Comparison of ENCODE assay signal across 8 cellular contexts in the genomic region with DNA sequence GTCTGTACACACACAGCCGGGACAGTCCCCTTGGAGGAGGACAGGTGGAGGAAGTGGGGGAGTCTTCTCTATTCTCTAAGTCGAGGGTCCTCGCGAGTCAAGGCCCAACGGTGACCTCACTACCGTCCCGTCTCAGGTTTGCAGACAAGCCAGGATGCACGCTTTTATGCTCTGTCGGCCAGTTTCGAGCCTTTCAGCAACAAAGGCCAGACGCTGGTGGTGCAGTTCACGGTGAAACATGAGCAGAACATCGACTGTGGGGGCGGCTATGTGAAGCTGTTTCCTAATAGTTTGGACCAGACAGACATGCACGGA. TPM values are rescaled to one million over a fixed set of nuclear protein-coding genes. Genes with fewer than 3 reads are reported as not detected.
DNase-seq lines count a peak whose midpoint lies in the region; ATAC-seq and TF ChIP-seq lines count a peak whose summit lies in the region.

No MANE protein-coding gene starts in this region.

- intact Hi-C loops in lower lobe of right lung (cut with DNase I): no loop called here

- H3K36me3 ChIP-seq in DND-41 (ENCODE audit: insufficient read depth, low read length) (peaks cover 56% of the 10 kb centered on the region), lower lobe of right lung (peaks cover 50% of the 10 kb centered on the region)

- H4K20me1 ChIP-seq in DND-41 (ENCODE audit: insufficient read depth, low read length): peaks cover 37% of the 10 kb centered on the region

- peak overlapping the region; percentile 97 for H3K27ac Mint-ChIP-seq in central memory CD8-positive, alpha-beta T cell (ENCODE audit: low read depth)

- H3K4me3 Mint-ChIP-seq in central memory CD8-positive, alpha-beta T cell: peak overlapping the region; percentile 98

- peaks cover 66% of the 10 kb centered on the region for H3K36me3 Mint-ChIP-seq in central memory CD8-positive, alpha-beta T cell (ENCODE audit: insufficient read depth)

- DNase-seq in DND-41: peak; percentile 42
- peak; percentile 54 for DNase-seq in RPMI8226
- DNase-seq in central memory CD8-positive, alpha-beta T cell (ENCODE audit: low spot score in 2 of 2): no peak
- DNase-seq in lower lobe of right lung: no peak
- DNase-seq in substantia nigra (lab: John Stamatoyannopoulos, UW): peak in 3 of 49 donors; percentile 8 to 32 (median 13)
- no peak for DNase-seq in germinal center (ENCODE audit: low spot score)

- no peaks in the 10 kb centered on the region for H3K9me3 Mint-ChIP-seq in central memory CD8-positive, alpha-beta T cell

- H3K4me3 ChIP-seq in DND-41 (ENCODE audit: low read depth in 1 of 2, low read length in 2 of 2) (peak overlapping the region; percentile 77 to 90), lower lobe of right lung (peak overlapping the region; percentile 100)

- H3K9me3 ChIP-seq in DND-41 (ENCODE audit: insufficient read depth, low read length, severe bottlenecking) (no peaks in the 10 kb centered on the region), lower lobe of right lung (no peaks in the 10 kb centered on the region)

- TF ChIP-seq CTCF in DND-41 (IDR thresholded peaks at IDR 0.05; ENCODE audit: borderline replicate concordance, extremely low read depth, low read length, poor library complexity, severe bottlenecking) (no peak), lower lobe of right lung (IDR thresholded peaks at IDR 0.05) (no peak)

- H3K27ac ChIP-seq in DND-41 (ENCODE audit: low read length) (peak overlapping the region; percentile 88), lower lobe of right lung (peak overlapping the region; percentile 97), substantia nigra (ENCODE audit: low read depth, low read length, poor library complexity, severe bottlenecking) (peak overlapping the region; percentile 90)

- H3K4me2 ChIP-seq in DND-41 (ENCODE audit: insufficient read depth, low read length): peak overlapping the region; percentile 78

- H3K27me3 ChIP-seq in DND-41 (ENCODE audit: insufficient read depth, low read length, poor library complexity) (no peaks in the 10 kb centered on the region), lower lobe of right lung (ENCODE audit: low read depth) (no peaks in the 10 kb centered on the region)

- peaks cover 54% of the 10 kb centered on the region for H3K79me2 ChIP-seq in DND-41 (ENCODE audit: insufficient read depth, low read length)

- H3K9ac ChIP-seq in DND-41 (ENCODE audit: low read depth, low read length): peak overlapping the region; percentile 93

- no peak overlapping the region for H2AFZ ChIP-seq in DND-41 (ENCODE audit: low read depth, low read length)

- H3K4me1 ChIP-seq in DND-41 (ENCODE audit: insufficient read depth, low read length): peaks cover 79% of the 10 kb centered on the region
- peaks cover 58% of the 10 kb centered on the region for H3K4me1 ChIP-seq in lower lobe of right lung

- H3K4me1 Mint-ChIP-seq in central memory CD8-positive, alpha-beta T cell: peaks cover 52% of the 10 kb centered on the region

- no peaks in the 10 kb centered on the region for H3K27me3 Mint-ChIP-seq in central memory CD8-positive, alpha-beta T cell

- ATAC-seq in DND-41 (ENCODE audit: insufficient read depth, low read depth): no peak
- ATAC-seq in central memory CD8-positive, alpha-beta T cell (replicated peaks; ENCODE audit: extremely low read depth, poor library complexity, severe bottlenecking): no peak
- ATAC-seq in lower lobe of right lung: peak in 1 of 2 donors; percentile 7
- no peak for ATAC-seq in GM18861 (IDR thresholded peaks at IDR 0.05; ENCODE audit: unreplicated experiment)
- ATAC-seq in GM18498 (IDR thresholded peaks at IDR 0.05; ENCODE audit: unreplicated experiment): no peak

RNA-seq across cellular contexts. Expression of a gene that starts 0.8 kb away (rescaled TPM):
- total RNA-seq in lower lobe of right lung: 872 TPM

RNA-seq across cellular contexts. Expression of a gene that starts 5.7 kb away (rescaled TPM):
- 44.4 TPM for total RNA-seq in lower lobe of right lung

RNA-seq across cellular contexts. Expression of a gene that starts 6.4 kb away (rescaled TPM):
- 93.3 TPM for total RNA-seq in lower lobe of right lung

RNA-seq across cellular contexts. Expression of a gene that starts 17.8 kb away (rescaled TPM):
- total RNA-seq in lower lobe of right lung: 14.8 TPM

RNA-seq across cellular contexts. Expression of a gene that starts 20.2 kb away (rescaled TPM):
- total RNA-seq in lower lobe of right lung: not detected

Comparison
In these comparisons a context has a peak if more than half of its experiments do, and no peak if none do; other contexts are left out.
1. DNase-seq: peak in DND-41 (single experiment) and RPMI8226 (single experiment); none in central memory CD8-positive, alpha-beta T cell (0 of 2), lower lobe of right lung (single experiment) and germinal center (single experiment).
2. Peak in every context shown above with its lines, with median percentiles within 50 percentile points of each other: H3K27ac ChIP-seq.